ENCODE assay signal across 11 cellular contexts in genomic region chr14:52080817-52081755, GRCh38. TPM values are rescaled to one million over a fixed set of nuclear protein-coding genes. Genes with fewer than 3 reads are reported as not detected.
A peak's percentile ranks its signal among the peaks of the same experiment; 100 is the strongest.
DNase-seq lines count a peak whose midpoint lies in the region; ATAC-seq, FAIRE-seq and TF ChIP-seq lines count a peak whose summit lies in the region.
"Had no signal": no experiment of that assay in that cellular context is flagged by ENCODE, and none has a peak within 500 bp of the region (broad histone marks: within the 10 kb centered on the region; RNA-seq: fewer than 3 reads in every experiment).

No MANE protein-coding gene starts in this region.

- ATAC-seq in A549: peak; percentile 83 to 85; a peak in 5 of 6 replicates
- ATAC-seq in HG03159 (IDR thresholded peaks at IDR 0.05; ENCODE audit: unreplicated experiment): no peak

- no peak for TF ChIP-seq CTCF in A549 (IDR thresholded peaks at IDR 0.05)

- no peak for FAIRE-seq in A549 (lab: Jason Lieb, UNC)

- TF ChIP-seq POLR2A in A549 (IDR thresholded peaks at IDR 0.05; ENCODE audit: low read length): no peak

- WGBS in A549 (ENCODE audit: missing lambda C conversion rate): 10% methylated on average over 4 of the region's 4 CpGs

- H3K27ac ChIP-seq in A549: peak overlapping the region; percentile 50 to 53
- peak overlapping the region; percentile 43; the same call in 1 of the 2 replicates for H3K27ac ChIP-seq in HUES6 (ENCODE audit: low read depth, low read length)
- H3K27ac ChIP-seq: C4-2B had no signal

- CTCF ChIA-PET in A549 (lab: Yijun Ruan, JAX): interaction anchor here (0.8 to 2.8 kb wide), 8 partner anchors 9 to 61 kb away, joined by 3 to 23 read pairs (median 4); partner anchors contain the start of gene NID2
- CTCF ChIA-PET in HEK293T (lab: Yijun Ruan, JAX): interaction anchor here (1.9 to 2.3 kb wide), 2 partner anchors 9 to 12 kb away, joined by 5 to 12 read pairs; partner anchors contain the start of gene NID2

- peak overlapping the region; percentile 48 for H3K4me2 ChIP-seq in A549

- H3K4me3 ChIP-seq in A549 (no peak overlapping the region), HUES6 (ENCODE audit: low read depth, low read length) (no peak overlapping the region)

- no peaks in the 10 kb centered on the region for H3K36me3 ChIP-seq in HUES6 (ENCODE audit: control insufficient read depth, insufficient read depth, low read length)

- no peak overlapping the region for H3K9ac ChIP-seq in HUES6 (ENCODE audit: low read length)

- no peaks in the 10 kb centered on the region for H3K27me3 ChIP-seq in HUES6 (ENCODE audit: control insufficient read depth, insufficient read depth, low read length)

- TF ChIP-seq EP300 in A549 (IDR thresholded peaks at IDR 0.05): no peak

- DNase-seq in A549 (ENCODE audit: low read depth in 1 of 2, low spot score in 1 of 2) (peak; percentile 14 to 39), astrocyte of the hippocampus (ENCODE audit: low read depth, low spot score) (peak; percentile 88), islet precursor cell (peak; percentile 84), HEK293T (ENCODE audit: extremely low spot score) (no peak), MV-4-11 (lab: John Stamatoyannopoulos, UW) (no peak), amygdala (lab: John Stamatoyannopoulos, UW) (no peak)
- DNase-seq: NCI-H2081 treated with DMSO at 0.1 percent for 48 hours; stimulated activated CD4-positive, alpha-beta T cell treated with anti-CD3 and anti-CD28 coated beads, Interleukin-4, amount 100 ng/mL, for 4 hours had no signal

- H3K9me3 ChIP-seq in A549 (peaks cover 14% of the 10 kb centered on the region), HUES6 (ENCODE audit: control insufficient read depth, insufficient read depth, low read depth, low read length) (peaks cover 9% of the 10 kb centered on the region; the same call in 1 of the 2 replicates)

- H3K4me1 ChIP-seq in A549 (peaks cover 40% of the 10 kb centered on the region), HUES6 (ENCODE audit: control insufficient read depth, insufficient read depth, low read length) (no peaks in the 10 kb centered on the region)

- POLR2A ChIA-PET in A549 (lab: Yijun Ruan, JAX) (interaction anchor here (1.4 kb wide), 1 partner anchor 12 kb away, joined by 5 read pairs; the partner anchor contains the start of gene NID2), HEK293T (lab: Yijun Ruan, JAX) (interaction anchor here (4.5 kb wide), 1 partner anchor 12 kb away, joined by 14 read pairs; the partner anchor contains the start of gene NID2)

- no peak for TF ChIP-seq RAD21 in A549 (conservative IDR thresholded peaks at IDR 0.05 in 1 of 2, IDR thresholded peaks at IDR 0.05 in 1 of 2)

TF ChIP-seq in A549, 52 proteins besides CTCF, POLR2A, EP300 and RAD21:
- TF ChIP-seq HOXB13 (CRISPR knock-in tag; IDR thresholded peaks at IDR 0.05; ENCODE audit: low read depth) (no peak), FOSL2 (IDR thresholded peaks at IDR 0.05) (no peak), FOSL2 (CRISPR knock-in tag; IDR thresholded peaks at IDR 0.05) (peak; percentile 22; the same call in 1 of the 2 replicates), EHF (CRISPR knock-in tag; IDR thresholded peaks at IDR 0.05) (no peak), MAFK (IDR thresholded peaks at IDR 0.05; ENCODE audit: partially characterized antibody) (peak; percentile 6), JUNB (IDR thresholded peaks at IDR 0.05) (no peak), NPAS2 (CRISPR knock-in tag; IDR thresholded peaks at IDR 0.05; ENCODE audit: borderline replicate concordance) (no peak), BHLHE40 (IDR thresholded peaks at IDR 0.05; ENCODE audit: low read depth, low read length) (no peak), MAZ (IDR thresholded peaks at IDR 0.05; ENCODE audit: borderline replicate concordance, low read depth, low read length) (no peak)

TF ChIP-seq in HEK293T, 16 proteins besides CTCF, POLR2A, EP300 and RAD21:
- TF ChIP-seq SUZ12 (IDR thresholded peaks at IDR 0.05) (no peak), HDGF (IDR thresholded peaks at IDR 0.05; ENCODE audit: borderline replicate concordance) (no peak), CTBP1 (IDR thresholded peaks at IDR 0.05; ENCODE audit: borderline replicate concordance) (no peak), FOXK2 (IDR thresholded peaks at IDR 0.05) (no peak), NFRKB (IDR thresholded peaks at IDR 0.05) (no peak), PKNOX1 (IDR thresholded peaks at IDR 0.05) (no peak), TARDBP (IDR thresholded peaks at IDR 0.05) (no peak), ELF4 (IDR thresholded peaks at IDR 0.05) (no peak), LEF1 (IDR thresholded peaks at IDR 0.05; ENCODE audit: borderline replicate concordance) (no peak)

RNA-seq across cellular contexts. Expression of gene NID2, which starts 12.2 kb away (rescaled TPM):
- 7.3 and 10.3 TPM in 2 replicates for polyA plus RNA-seq in A549 (2011; rRNA removed)
- 1.8 and 2.0 TPM in 2 replicates for polyA plus RNA-seq in A549 (2012; cell fraction: cytosol; rRNA removed)
- polyA plus RNA-seq in A549 (2012; cell fraction: nucleus; rRNA removed): 7.0 and 7.2 TPM in 2 replicates
- 18.9 to 23.3 TPM (median 20.6 TPM) in 3 replicates for polyA plus RNA-seq in A549 (2017; fragmentation: RNase III; extraction: RNeasy Plus Mini Kit Qiagen cat#74134 plus additional on column Dnase treatment)
- polyA minus RNA-seq in A549 (2011; rRNA and poly(A)+ RNA removed): 7.8 and 7.9 TPM in 2 replicates

Comparison
In these comparisons a context has a peak if more than half of its experiments do, and no peak if none do; other contexts are left out.
1. DNase-seq: peak in A549 (2 of 2), astrocyte of the hippocampus (single experiment) and islet precursor cell (single experiment); none in HEK293T (single experiment), MV-4-11 (single experiment) and amygdala (0 of 56).